11 cellular contexts compared by ENCODE assay signal in the genomic region with DNA sequence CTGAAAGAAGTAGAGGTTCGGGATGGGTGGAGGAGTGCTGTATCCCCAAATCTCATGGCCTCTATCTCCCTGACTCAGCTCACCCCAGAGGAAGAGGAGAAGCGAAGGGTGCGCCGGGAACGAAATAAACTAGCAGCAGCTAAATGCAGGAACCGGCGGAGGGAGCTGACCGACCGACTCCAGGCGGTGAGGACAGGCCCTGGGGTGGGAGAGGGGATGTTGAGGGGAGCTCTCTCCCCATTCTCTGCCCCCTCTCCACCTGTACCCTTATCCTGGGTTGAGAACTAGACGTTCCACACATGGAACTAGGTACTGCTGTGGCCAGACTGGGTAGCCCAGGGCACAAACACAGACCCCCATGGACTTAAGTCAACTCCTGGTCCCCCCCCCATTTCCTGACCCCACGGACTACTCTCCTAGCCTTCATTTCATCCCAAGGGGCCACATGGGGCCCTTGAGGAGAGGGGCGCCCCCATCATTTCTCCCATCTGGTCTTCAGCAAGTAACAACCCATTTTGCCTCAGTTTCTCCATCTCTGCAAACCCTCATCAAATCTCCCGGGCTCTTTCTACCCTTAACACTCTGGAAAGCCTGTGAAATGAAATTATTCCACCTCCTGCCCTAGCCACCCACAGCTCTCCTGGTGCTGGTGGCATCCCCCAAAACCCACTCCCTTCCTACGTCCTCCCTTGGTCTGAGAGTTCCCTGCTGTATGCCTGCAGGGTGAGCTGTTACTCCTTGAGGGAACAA. TPM values are rescaled to one million over a fixed set of nuclear protein-coding genes. Genes with fewer than 3 reads are reported as not detected.
DNase-seq lines count a peak whose midpoint lies in the region; ATAC-seq, FAIRE-seq and TF ChIP-seq lines count a peak whose summit lies in the region.
"Had no signal": no experiment of that assay in that cellular context is flagged by ENCODE, and none has a peak within 500 bp of the region (broad histone marks: within the 10 kb centered on the region; RNA-seq: fewer than 3 reads in every experiment).

No MANE protein-coding gene starts in this region.

- H3K27ac ChIP-seq in subcutaneous abdominal adipose tissue (ENCODE audit: low read depth, low read length): no peak overlapping the region
- H3K27ac ChIP-seq: transverse colon had no signal

- FAIRE-seq in frontal cortex (lab: Jason Lieb, UNC): no peak

- CTCF ChIA-PET in activated B cell treated with CpG ODN at 0.5 μM for 24 hours (lab: Charles Lee): interaction anchor here (2.4 kb wide), 1 partner anchor 32 kb away, joined by 12 read pairs; no protein-coding TSS in a partner anchor

- H3K4me3 ChIP-seq in subcutaneous abdominal adipose tissue (ENCODE audit: low read depth in 1 of 5, low read length in 5 of 5): peak overlapping the region; percentile 58 to 100 (median 99)
- H3K4me3 ChIP-seq: transverse colon had no signal

- H3K36me3 ChIP-seq in subcutaneous abdominal adipose tissue (ENCODE audit: control insufficient read depth in 5 of 5, insufficient read depth in 5 of 5, low read length in 5 of 5): peaks cover 0 to 42% (median 36%) of the 10 kb centered on the region in 5 donors
- H3K36me3 ChIP-seq: gastroesophageal sphincter, transverse colon had no signal

- DNase-seq in activated naive CD8-positive, alpha-beta T cell treated with anti-CD3 and anti-CD28 coated beads for 36 hours: no peak
- DNase-seq in activated B cell treated with CpG ODN at 0.5 μM for 24 hours: no peak
- DNase-seq in immature natural killer cell: no peak
- no peak for DNase-seq in frontal cortex (ENCODE audit: low spot score in 2 of 2)
- DNase-seq in NCI-H2227 (lab: John Stamatoyannopoulos, UW; ENCODE audit: unreplicated experiment): no peak
- DNase-seq in activated CD8-positive, alpha-beta memory T cell treated with anti-CD3 and anti-CD28 coated beads, Interleukin-2, amount 50 U/mL, for 48 hours: no peak
- DNase-seq: NCI-H2171 treated with DMSO at 0.1 percent for 48 hours, transverse colon had no signal

- H3K9me3 Mint-ChIP-seq in activated naive CD8-positive, alpha-beta T cell (ENCODE audit: low read depth): no peaks in the 10 kb centered on the region
- no peaks in the 10 kb centered on the region for H3K9me3 Mint-ChIP-seq in activated naive CD8-positive, alpha-beta T cell treated with anti-CD3 and anti-CD28 coated beads for 36 hours
- H3K9me3 Mint-ChIP-seq in activated B cell treated with CpG ODN at 0.5 μM for 24 hours (no peaks in the 10 kb centered on the region), immature natural killer cell (no peaks in the 10 kb centered on the region)

- no peaks in the 10 kb centered on the region for H3K9me3 ChIP-seq in subcutaneous abdominal adipose tissue (ENCODE audit: control insufficient read depth in 5 of 5, low read length in 5 of 5)
- H3K9me3 ChIP-seq: gastroesophageal sphincter, transverse colon had no signal

- POLR2A ChIA-PET in activated B cell treated with CpG ODN at 0.5 μM for 24 hours (lab: Charles Lee): interaction anchor here (4.9 kb wide), 1 partner anchor 7 kb away, joined by 66 read pairs; no protein-coding TSS in a partner anchor

- no peak for ATAC-seq in activated B cell treated with CpG ODN at 0.5 μM for 24 hours (ENCODE audit: low read depth)
- ATAC-seq: gastroesophageal sphincter had no signal

- H3K4me1 ChIP-seq in subcutaneous abdominal adipose tissue (ENCODE audit: control insufficient read depth in 5 of 5, insufficient read depth in 5 of 5, low read length in 5 of 5): peaks cover 7 to 48% (median 23%) of the 10 kb centered on the region in 5 donors

- H3K27ac Mint-ChIP-seq in activated naive CD8-positive, alpha-beta T cell: no peak overlapping the region
- H3K27ac Mint-ChIP-seq in activated naive CD8-positive, alpha-beta T cell treated with anti-CD3 and anti-CD28 coated beads for 36 hours: no peak overlapping the region
- no peak overlapping the region for H3K27ac Mint-ChIP-seq in activated B cell treated with CpG ODN at 0.5 μM for 24 hours
- peak overlapping the region; percentile 34 to 99 (median 69) for H3K27ac Mint-ChIP-seq in immature natural killer cell

- peak overlapping the region; percentile 90 for H3K4me3 Mint-ChIP-seq in activated naive CD8-positive, alpha-beta T cell
- H3K4me3 Mint-ChIP-seq in activated naive CD8-positive, alpha-beta T cell treated with anti-CD3 and anti-CD28 coated beads for 36 hours: no peak overlapping the region
- H3K4me3 Mint-ChIP-seq in activated B cell treated with CpG ODN at 0.5 μM for 24 hours (peak overlapping the region; percentile 92), immature natural killer cell (peak overlapping the region in 4 of 5 donors; percentile 10 to 93 (median 39))

- peaks cover 42% of the 10 kb centered on the region for H3K4me1 Mint-ChIP-seq in activated naive CD8-positive, alpha-beta T cell (ENCODE audit: low read depth)
- peaks cover 35% of the 10 kb centered on the region for H3K4me1 Mint-ChIP-seq in activated naive CD8-positive, alpha-beta T cell treated with anti-CD3 and anti-CD28 coated beads for 36 hours
- H3K4me1 Mint-ChIP-seq in activated B cell treated with CpG ODN at 0.5 μM for 24 hours: peaks cover 52% of the 10 kb centered on the region
- peaks cover 56 to 63% of the 10 kb centered on the region in 2 donors for H3K4me1 Mint-ChIP-seq in immature natural killer cell

- intact Hi-C loops in activated B cell treated with CpG ODN at 0.5 μM for 24 hours (cut with micrococcal nuclease): no loop called here

- no peaks in the 10 kb centered on the region for H3K27me3 Mint-ChIP-seq in activated naive CD8-positive, alpha-beta T cell
- peaks cover 9% of the 10 kb centered on the region for H3K27me3 Mint-ChIP-seq in activated naive CD8-positive, alpha-beta T cell treated with anti-CD3 and anti-CD28 coated beads for 36 hours
- H3K27me3 Mint-ChIP-seq in activated B cell treated with CpG ODN at 0.5 μM for 24 hours (peaks cover 22% of the 10 kb centered on the region), immature natural killer cell (ENCODE audit: low read depth in 3 of 3) (peaks cover 79 to 85% (median 85%) of the 10 kb centered on the region in 3 donors)

- H3K36me3 Mint-ChIP-seq in activated naive CD8-positive, alpha-beta T cell: peaks cover 7% of the 10 kb centered on the region
- peaks cover 12% of the 10 kb centered on the region for H3K36me3 Mint-ChIP-seq in activated naive CD8-positive, alpha-beta T cell treated with anti-CD3 and anti-CD28 coated beads for 36 hours
- peaks cover 23% of the 10 kb centered on the region for H3K36me3 Mint-ChIP-seq in activated B cell treated with CpG ODN at 0.5 μM for 24 hours (ENCODE audit: low read depth)
- H3K36me3 Mint-ChIP-seq in immature natural killer cell: peaks cover 0 to 6% (median 0%) of the 10 kb centered on the region in 3 donors

- H3K9ac ChIP-seq in subcutaneous abdominal adipose tissue (ENCODE audit: low read length in 5 of 5): peak overlapping the region in 4 of 5 donors; percentile 16 to 99 (median 67)

- H3K27me3 ChIP-seq in subcutaneous abdominal adipose tissue (ENCODE audit: control insufficient read depth in 5 of 5, insufficient read depth in 4 of 5, low read length in 5 of 5): peaks cover 0 to 6% (median 2%) of the 10 kb centered on the region in 5 donors
- H3K27me3 ChIP-seq: gastroesophageal sphincter had no signal

- no peak for TF ChIP-seq CTCF in activated B cell treated with CpG ODN at 0.5 μM for 24 hours (IDR thresholded peaks at IDR 0.05)

RNA-seq across cellular contexts. Expression of a gene that starts 3.5 kb away (rescaled TPM):
- total RNA-seq in activated naive CD8-positive, alpha-beta T cell treated with anti-CD3 and anti-CD28 coated beads for 36 hours: 10 to 100 TPM in 1 of 2 experiments, 1 to 10 TPM in 1; 9.7 to 10.5 TPM
- total RNA-seq in activated B cell treated with CpG ODN at 0.5 μM for 24 hours (16.8 and 20.4 TPM in 2 replicates), frontal cortex (2.0 TPM)
- polyA plus RNA-seq in immature natural killer cell: 10 to 100 TPM; 11.6 to 30.1 (median 11.6) TPM

RNA-seq across cellular contexts. Expression of a gene that starts 25.6 kb away (rescaled TPM):
- 1 to 10 TPM; 1.3 to 1.8 TPM for total RNA-seq in activated naive CD8-positive, alpha-beta T cell treated with anti-CD3 and anti-CD28 coated beads for 36 hours
- 1.2 and 1.5 TPM in 2 replicates for total RNA-seq in activated B cell treated with CpG ODN at 0.5 μM for 24 hours
- under 1 TPM in 2 of 3 donors, not detected in 1; 0.48 to 0.80 TPM for polyA plus RNA-seq in immature natural killer cell
- total RNA-seq in frontal cortex: 54.2 TPM

RNA-seq across cellular contexts. Expression of a gene that starts 27.0 kb away (rescaled TPM):
- 1 to 10 TPM; 1.4 to 1.9 TPM for total RNA-seq in activated naive CD8-positive, alpha-beta T cell treated with anti-CD3 and anti-CD28 coated beads for 36 hours
- total RNA-seq in activated B cell treated with CpG ODN at 0.5 μM for 24 hours (0.80 and 1.4 TPM in 2 replicates), frontal cortex (0.82 TPM)
- 1 to 10 TPM; 3.9 to 5.7 (median 4.0) TPM for polyA plus RNA-seq in immature natural killer cell

RNA-seq across cellular contexts. Expression of a gene that starts 36.0 kb away (rescaled TPM):
- 100 to 1,000 TPM; 133 to 134 TPM for total RNA-seq in activated naive CD8-positive, alpha-beta T cell treated with anti-CD3 and anti-CD28 coated beads for 36 hours
- total RNA-seq in activated B cell treated with CpG ODN at 0.5 μM for 24 hours (294 and 300 TPM in 2 replicates), frontal cortex (9.0 TPM)
- 100 to 1,000 TPM in 1 of 3 donors, 10 to 100 TPM in 2; 91.2 to 126 (median 93.4) TPM for polyA plus RNA-seq in immature natural killer cell

RNA-seq across cellular contexts. Expression of a gene that starts 47.6 kb away (rescaled TPM):
- total RNA-seq in activated naive CD8-positive, alpha-beta T cell treated with anti-CD3 and anti-CD28 coated beads for 36 hours: 10 to 100 TPM; 50.0 to 53.2 TPM
- total RNA-seq in activated B cell treated with CpG ODN at 0.5 μM for 24 hours (69.2 and 71.6 TPM in 2 replicates), frontal cortex (55.0 TPM)
- 10 to 100 TPM; 50.8 to 62.2 (median 54.5) TPM for polyA plus RNA-seq in immature natural killer cell

Comparison
In these comparisons a context has a peak if more than half of its experiments do, and no peak if none do; other contexts are left out.
1. H3K27ac Mint-ChIP-seq: peak in immature natural killer cell (6 of 6); none in activated naive CD8-positive, alpha-beta T cell (single experiment), activated naive CD8-positive, alpha-beta T cell treated with anti-CD3 and anti-CD28 coated beads for 36 hours (single experiment) and activated B cell treated with CpG ODN at 0.5 μM for 24 hours (single experiment).
2. RNA of a gene that starts 25.6 kb away (total RNA-seq): 54.2 TPM in frontal cortex (single experiment); 1.3 to 1.8 TPM in activated naive CD8-positive, alpha-beta T cell treated with anti-CD3 and anti-CD28 coated beads for 36 hours and 1.2 to 1.5 TPM in activated B cell treated with CpG ODN at 0.5 μM for 24 hours; every median in the first group is over 10 times any median in the second.